Comparison of ENCODE assay signal across 12 cellular contexts in genomic region chr19:11483176-11484111, GRCh38. TPM values are rescaled to one million over a fixed set of nuclear protein-coding genes. Genes with fewer than 3 reads are reported as not detected.
DNase-seq lines count a peak whose midpoint lies in the region; ATAC-seq and TF ChIP-seq lines count a peak whose summit lies in the region.
"Had no signal": no experiment of that assay in that cellular context is flagged by ENCODE, and none has a peak within 500 bp of the region (broad histone marks: within the 10 kb centered on the region; RNA-seq: fewer than 3 reads in every experiment).

No MANE protein-coding gene starts in this region.

- peaks cover 47% of the 10 kb centered on the region for H3K27me3 Mint-ChIP-seq in activated naive CD4-positive, alpha-beta T cell treated with anti-CD3 and anti-CD28 coated beads, Interleukin-2, amount 10 ng/mL, durations not matched to agents 7 days and 5 days
- H3K27me3 Mint-ChIP-seq in effector memory CD8-positive, alpha-beta T cell, result peaks cover 20 to 35% of the 10 kb centered on the region in 2 donors

- H3K9me2 ChIP-seq in SU-DHL-6 (replicated peaks; ENCODE audit: insufficient read depth, low read length), result no peaks in the 10 kb centered on the region

- CTCF ChIA-PET in activated naive CD4-positive, alpha-beta T cell treated with anti-CD3 and anti-CD28 coated beads, Interleukin-2, amount 10 ng/mL, durations not matched to agents 7 days and 5 days (lab: Charles Lee), result interaction anchor here (0.6 to 2.0 kb wide), 22 partner anchors 8 to 357 kb away, joined by 3 to 19 read pairs (median 4); partner anchors contain the start of genes ELOF1, EPOR, ODAD3 and PRKCSH

- in situ Hi-C loops in brain microvascular endothelial cell (cut with HindIII; ENCODE audit: low pct_ligation_motif_present, low sequenced_read_pairs), result no loop called here

- H2AFZ ChIP-seq in SU-DHL-6 (ENCODE audit: low read depth, low read length, severe bottlenecking), result peak overlapping the region; percentile 13

- peak overlapping the region; percentile 29 for H3K27ac Mint-ChIP-seq in activated naive CD4-positive, alpha-beta T cell treated with anti-CD3 and anti-CD28 coated beads, Interleukin-2, amount 10 ng/mL, durations not matched to agents 7 days and 5 days
- H3K27ac Mint-ChIP-seq in activated naive CD4-positive, alpha-beta T cell treated with anti-CD3 and anti-CD28 coated beads, Interleukin-2, amount 50 U/mL, for 72 hours, result peak overlapping the region in 1 of 2 donors; percentile 79
- H3K27ac Mint-ChIP-seq in effector memory CD8-positive, alpha-beta T cell, result peak overlapping the region in 1 of 2 donors; percentile 46

- H3K36me3 ChIP-seq in SU-DHL-6 (ENCODE audit: low read length) (no peaks in the 10 kb centered on the region), brain microvascular endothelial cell (replicated peaks) (no peaks in the 10 kb centered on the region)

- H3K4me1 Mint-ChIP-seq in activated naive CD4-positive, alpha-beta T cell treated with anti-CD3 and anti-CD28 coated beads, Interleukin-2, amount 10 ng/mL, durations not matched to agents 7 days and 5 days, result peaks cover 33% of the 10 kb centered on the region
- peaks cover 18 to 22% of the 10 kb centered on the region in 2 donors for H3K4me1 Mint-ChIP-seq in effector memory CD8-positive, alpha-beta T cell (ENCODE audit: low read depth in 2 of 2)

- H3F3A ChIP-seq in SU-DHL-6 (ENCODE audit: insufficient read depth), result no peaks in the 10 kb centered on the region

- H3K4me2 ChIP-seq in SU-DHL-6 (ENCODE audit: low read depth, low read length, poor library complexity, severe bottlenecking), result peak overlapping the region; percentile 62

- H4K20me1 ChIP-seq in SU-DHL-6 (ENCODE audit: low read depth, low read length), result no peaks in the 10 kb centered on the region

- peaks cover 21% of the 10 kb centered on the region for H3K36me3 Mint-ChIP-seq in activated naive CD4-positive, alpha-beta T cell treated with anti-CD3 and anti-CD28 coated beads, Interleukin-2, amount 10 ng/mL, durations not matched to agents 7 days and 5 days
- H3K36me3 Mint-ChIP-seq in activated naive CD4-positive, alpha-beta T cell treated with anti-CD3 and anti-CD28 coated beads, Interleukin-2, amount 50 U/mL, for 72 hours, result peaks cover 5 to 6% of the 10 kb centered on the region in 2 donors
- H3K36me3 Mint-ChIP-seq in effector memory CD8-positive, alpha-beta T cell (ENCODE audit: insufficient read depth), result peaks cover 26% of the 10 kb centered on the region

- H3K4me3 ChIP-seq in SU-DHL-6 (ENCODE audit: insufficient read depth, low read length, poor library complexity, severe bottlenecking) (no peak overlapping the region), brain microvascular endothelial cell (ENCODE audit: low read depth, low read length) (no peak overlapping the region), foreskin fibroblast (ENCODE audit: low read depth in 1 of 2, low read length in 2 of 2) (no peak overlapping the region)
- H3K4me3 ChIP-seq: lung had no signal

- no peaks in the 10 kb centered on the region for H3K9me3 Mint-ChIP-seq in activated naive CD4-positive, alpha-beta T cell treated with anti-CD3 and anti-CD28 coated beads, Interleukin-2, amount 10 ng/mL, durations not matched to agents 7 days and 5 days
- no peaks in the 10 kb centered on the region for H3K9me3 Mint-ChIP-seq in activated naive CD4-positive, alpha-beta T cell treated with anti-CD3 and anti-CD28 coated beads, Interleukin-2, amount 50 U/mL, for 72 hours
- H3K9me3 Mint-ChIP-seq in effector memory CD8-positive, alpha-beta T cell, result no peaks in the 10 kb centered on the region

- no peaks in the 10 kb centered on the region for H3K9me3 ChIP-seq in SU-DHL-6 (ENCODE audit: insufficient read depth, low read length)

- ATAC-seq in activated naive CD4-positive, alpha-beta T cell treated with anti-CD3 and anti-CD28 coated beads, Interleukin-2, amount 50 U/mL, for 72 hours, result no peak
- ATAC-seq in effector memory CD8-positive, alpha-beta T cell (replicated peaks), result no peak
- no peak for ATAC-seq in GM18868 (IDR thresholded peaks at IDR 0.05; ENCODE audit: unreplicated experiment)

- TF ChIP-seq CTCF in SU-DHL-6 (IDR thresholded peaks at IDR 0.05; ENCODE audit: insufficient read depth, low read length, poor library complexity, severe bottlenecking), result no peak
- no peak for TF ChIP-seq CTCF in brain microvascular endothelial cell (IDR thresholded peaks at IDR 0.05; ENCODE audit: low read depth, low read length, missing control alignments)
- no peak for TF ChIP-seq CTCF in foreskin fibroblast (IDR thresholded peaks at IDR 0.05; ENCODE audit: low read depth, low read length)

- no peak for DNase-seq in activated naive CD4-positive, alpha-beta T cell treated with anti-CD3 and anti-CD28 coated beads, Interleukin-2, amount 10 ng/mL, durations not matched to agents 7 days and 5 days
- DNase-seq in activated naive CD4-positive, alpha-beta T cell treated with anti-CD3 and anti-CD28 coated beads, Interleukin-2, amount 50 U/mL, for 72 hours (ENCODE audit: low spot score in 2 of 2), result no peak
- DNase-seq in effector memory CD8-positive, alpha-beta T cell, result no peak
- no peak for DNase-seq in brain microvascular endothelial cell
- DNase-seq in foreskin fibroblast, result no peak

- H3K27me3 ChIP-seq in SU-DHL-6 (ENCODE audit: low read length) (no peaks in the 10 kb centered on the region), brain microvascular endothelial cell (replicated peaks) (peaks cover 28% of the 10 kb centered on the region)

- no peaks in the 10 kb centered on the region for H3K79me2 ChIP-seq in SU-DHL-6 (ENCODE audit: insufficient read depth, low read length)
- H3K79me2 ChIP-seq: parathyroid adenoma had no signal

- H3K27ac ChIP-seq in SU-DHL-6 (ENCODE audit: low read depth, low read length), result peak overlapping the region; percentile 13; the same call in 1 of the 2 replicates
- H3K27ac ChIP-seq in temporal lobe (ENCODE audit: low read depth, low read length), result peak overlapping the region; percentile 91
- no peak overlapping the region for H3K27ac ChIP-seq in brain microvascular endothelial cell
- H3K27ac ChIP-seq: epithelial cell of prostate, parathyroid adenoma had no signal

- H3K4me3 Mint-ChIP-seq in activated naive CD4-positive, alpha-beta T cell treated with anti-CD3 and anti-CD28 coated beads, Interleukin-2, amount 10 ng/mL, durations not matched to agents 7 days and 5 days, result peak overlapping the region; percentile 11
- H3K4me3 Mint-ChIP-seq in effector memory CD8-positive, alpha-beta T cell, result peak overlapping the region; percentile 68 to 73

- peak overlapping the region; percentile 68 for H3K9ac ChIP-seq in SU-DHL-6 (ENCODE audit: low read length)
- H3K9ac ChIP-seq: parathyroid adenoma had no signal

RNA-seq across cellular contexts. Expression of gene ELAVL3, which starts 2.6 kb away (rescaled TPM):
- total RNA-seq in activated naive CD4-positive, alpha-beta T cell treated with anti-CD3 and anti-CD28 coated beads, Interleukin-2, amount 50 U/mL, for 72 hours, result not detected
- total RNA-seq in temporal lobe, result 132 TPM
- total RNA-seq: K562 had no signal

RNA-seq across cellular contexts. Expression of gene ZNF653, which starts 22.2 kb away (rescaled TPM):
- 10 to 100 TPM; 10.3 to 20.3 TPM for total RNA-seq in activated naive CD4-positive, alpha-beta T cell treated with anti-CD3 and anti-CD28 coated beads, Interleukin-2, amount 50 U/mL, for 72 hours
- 9.3 TPM for total RNA-seq in temporal lobe

RNA-seq across cellular contexts. Expression of gene ECSIT, which starts 45.5 kb away (rescaled TPM):
- 10 to 100 TPM; 43.0 to 73.3 TPM for total RNA-seq in activated naive CD4-positive, alpha-beta T cell treated with anti-CD3 and anti-CD28 coated beads, Interleukin-2, amount 50 U/mL, for 72 hours
- total RNA-seq in temporal lobe, result 26.3 TPM

RNA-seq across cellular contexts. Expression of gene PRKCSH, which starts 48.0 kb away (rescaled TPM):
- total RNA-seq in activated naive CD4-positive, alpha-beta T cell treated with anti-CD3 and anti-CD28 coated beads, Interleukin-2, amount 50 U/mL, for 72 hours, result 100 to 1,000 TPM; 272 to 285 TPM
- 47.5 TPM for total RNA-seq in temporal lobe

RNA-seq across cellular contexts. Expression of gene ODAD3, which starts 48.5 kb away (rescaled TPM):
- total RNA-seq in activated naive CD4-positive, alpha-beta T cell treated with anti-CD3 and anti-CD28 coated beads, Interleukin-2, amount 50 U/mL, for 72 hours, result under 1 TPM; 0.30 to 0.95 TPM
- 0.49 TPM for total RNA-seq in temporal lobe

Comparison
In these comparisons a context has a peak if more than half of its experiments do, and no peak if none do; other contexts are left out.
1. RNA of gene ELAVL3, which starts 2.6 kb away (total RNA-seq): 132 TPM in temporal lobe (single experiment); not detected in activated naive CD4-positive, alpha-beta T cell treated with anti-CD3 and anti-CD28 coated beads, Interleukin-2, amount 50 U/mL, for 72 hours; every median in the first group is over 100 times any median in the second.